ENCODE assay signal across 13 cellular contexts in the genomic region with DNA sequence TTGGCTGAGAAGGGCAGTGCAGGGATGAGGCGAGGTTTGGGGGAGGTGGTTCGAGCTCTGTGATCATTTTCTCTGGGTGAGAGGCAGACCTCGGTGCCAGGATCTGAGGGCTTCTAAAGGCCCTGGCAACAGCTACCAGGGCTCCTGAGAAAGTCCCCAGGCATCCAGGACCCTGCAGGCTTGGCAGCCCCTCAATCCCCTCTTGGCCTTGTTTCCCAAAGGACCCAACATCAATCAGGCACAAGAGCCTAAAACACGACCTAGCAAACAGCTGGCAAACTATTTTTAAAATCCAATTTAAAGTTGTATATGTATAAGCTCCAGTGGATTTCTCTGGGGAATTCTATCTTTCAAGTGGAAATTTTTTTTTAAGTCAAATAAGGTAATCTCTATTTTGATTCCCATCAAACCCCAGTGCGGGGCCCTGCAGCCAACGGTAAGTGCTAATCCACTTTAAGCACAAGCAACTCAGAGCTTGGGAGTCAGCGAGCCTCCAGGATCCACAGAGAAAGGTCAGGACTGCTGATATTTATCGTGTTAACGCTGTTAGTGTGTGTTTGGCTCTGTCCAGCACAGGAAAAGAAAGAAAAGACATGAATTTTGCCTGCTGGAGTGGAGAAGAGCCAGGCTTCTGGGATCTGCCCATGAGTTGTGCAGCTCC. TPM values are rescaled to one million over a fixed set of nuclear protein-coding genes. Genes with fewer than 3 reads are reported as not detected.
DNase-seq lines count a peak whose midpoint lies in the region; FAIRE-seq and TF ChIP-seq lines count a peak whose summit lies in the region.
"Had no signal": no experiment of that assay in that cellular context is flagged by ENCODE, and none has a peak within 500 bp of the region (broad histone marks: within the 10 kb centered on the region; RNA-seq: fewer than 3 reads in every experiment).

No MANE protein-coding gene starts in this region.

- no TSS peak for BruUV-seq in mammary epithelial cell (replicated peaks; lab: Mats Ljungman, UMichigan)

- H3K27me3 ChIP-seq in breast epithelium (no peaks in the 10 kb centered on the region), mammary epithelial cell (ENCODE audit: insufficient read depth, low read length) (no peaks in the 10 kb centered on the region), H1 (replicated peaks in 1 of 4; ENCODE audit: control insufficient read depth in 3 of 4, extremely low read depth in 1 of 4, insufficient read depth in 3 of 4, low read length in 3 of 4) (no peaks in the 10 kb centered on the region; a peak in 1 of 7 replicates), neural cell (ENCODE audit: insufficient read depth, low read depth, low read length) (no peaks in the 10 kb centered on the region)

- no peak overlapping the region for H3K56ac ChIP-seq in H1 (replicated peaks; ENCODE audit: insufficient read length, low read depth, low read length)

- no peak overlapping the region for H2BK120ac ChIP-seq in H1 (replicated peaks; ENCODE audit: low read depth, low read length)

- dilution Hi-C loops in mammary epithelial cell (cut with HindIII; ENCODE audit: low sequenced_read_pairs) = loop anchor here (5.0 kb wide), 1 partner anchor 112 kb away; the partner anchor contains the start of gene CAPG

- H2AFZ ChIP-seq in mammary epithelial cell (ENCODE audit: low read depth, low read length) (no peak overlapping the region), H1 (ENCODE audit: low read length) (peak overlapping the region; percentile 86), neural cell (ENCODE audit: low read depth, low read length) (no peak overlapping the region)

- in situ Hi-C loops in mammary epithelial cell (cut with MboI; ENCODE audit: low sequenced_read_pairs in 2 of 2) = no loop called here

- H3K23me2 ChIP-seq in H1 (ENCODE audit: low read depth, low read length) = no peaks in the 10 kb centered on the region

- no peak overlapping the region for H4K5ac ChIP-seq in H1 (ENCODE audit: insufficient read length, low read depth, low read length)

- TF ChIP-seq RAD21 in H1 (IDR thresholded peaks at IDR 0.05 in 1 of 2, conservative IDR thresholded peaks at IDR 0.05 in 1 of 2; ENCODE audit: low read depth in 2 of 2, low read length in 2 of 2) (no peak), neural cell (conservative IDR thresholded peaks at IDR 0.05) (no peak)

- H3K36me3 ChIP-seq in breast epithelium = no peaks in the 10 kb centered on the region
- H3K36me3 ChIP-seq in mammary epithelial cell (ENCODE audit: insufficient read depth, low read length) = no peaks in the 10 kb centered on the region
- H3K36me3 ChIP-seq in H1 (ENCODE audit: control insufficient read depth in 2 of 4, insufficient read depth in 4 of 4, low read length in 3 of 4) = no peaks in the 10 kb centered on the region
- H3K36me3 ChIP-seq in neural cell (ENCODE audit: insufficient read depth, low read length) = no peaks in the 10 kb centered on the region

- TF ChIP-seq POLR2A in breast epithelium (IDR thresholded peaks at IDR 0.05) (no peak), H1 (IDR thresholded peaks at IDR 0.05; ENCODE audit: control extremely low read depth in 1 of 2, low read depth in 2 of 2, low read length in 2 of 2) (no peak)

- H3K4me2 ChIP-seq in mammary epithelial cell (ENCODE audit: insufficient read depth, low read depth, low read length) (no peak overlapping the region), H1 (ENCODE audit: insufficient read depth in 1 of 2, low read depth in 2 of 2, low read length in 2 of 2) (no peak overlapping the region), neural cell (ENCODE audit: low read length) (no peak overlapping the region)

- no peak overlapping the region for H3K4me3 ChIP-seq in breast epithelium
- H3K4me3 ChIP-seq in mammary epithelial cell (replicated peaks in 1 of 3; ENCODE audit: insufficient read depth in 1 of 3, low read depth in 2 of 3, low read length in 3 of 3) = no peak overlapping the region
- no peak overlapping the region for H3K4me3 ChIP-seq in H1 (ENCODE audit: extremely low read depth in 1 of 4, insufficient read depth in 2 of 4, low read depth in 3 of 4, low read length in 4 of 4)
- no peak overlapping the region for H3K4me3 ChIP-seq in neural cell (ENCODE audit: low read length)
- H3K4me3 ChIP-seq: lung had no signal

- H3K18ac ChIP-seq in H1 (ENCODE audit: extremely low read depth, low read length) = no peak overlapping the region

- no peaks in the 10 kb centered on the region for H3F3A ChIP-seq in neural cell (ENCODE audit: insufficient read depth, low read length, poor library complexity, severe bottlenecking)

- H3K9me3 ChIP-seq in breast epithelium = no peaks in the 10 kb centered on the region
- H3K9me3 ChIP-seq in mammary epithelial cell (replicated peaks; ENCODE audit: insufficient read depth, low read length) = no peaks in the 10 kb centered on the region
- no peaks in the 10 kb centered on the region for H3K9me3 ChIP-seq in H1 (ENCODE audit: insufficient read depth in 2 of 2, low read depth in 1 of 2, low read length in 1 of 2)
- H3K9me3 ChIP-seq in neural cell (ENCODE audit: low read length) = no peaks in the 10 kb centered on the region

- no peak overlapping the region for H3K14ac ChIP-seq in H1 (ENCODE audit: insufficient read length)

- no peaks in the 10 kb centered on the region for H3K79me1 ChIP-seq in H1 (ENCODE audit: low read depth, low read length)

- H3K4me1 ChIP-seq in breast epithelium (peaks cover 0 to 7% of the 10 kb centered on the region in 2 donors), mammary epithelial cell (ENCODE audit: insufficient read depth, low read length) (no peaks in the 10 kb centered on the region), H1 (replicated peaks in 1 of 4; ENCODE audit: control insufficient read depth in 3 of 4, insufficient read depth in 4 of 4, low read length in 3 of 4) (peaks cover 5 to 12% (median 6%) of the 10 kb centered on the region in 4 experiments; a peak in 5 of 7 replicates)

- TF ChIP-seq EP300 in H1 (IDR thresholded peaks at IDR 0.05; ENCODE audit: borderline replicate concordance in 1 of 2, low read depth in 2 of 2, low read length in 2 of 2) (no peak), neural cell (conservative IDR thresholded peaks at IDR 0.05; ENCODE audit: poor library complexity, severe bottlenecking) (no peak)

- no peak overlapping the region for H2BK20ac ChIP-seq in H1 (ENCODE audit: low read length)

- TF ChIP-seq CTCF in breast epithelium (IDR thresholded peaks at IDR 0.05) (no peak), mammary epithelial cell (conservative IDR thresholded peaks at IDR 0.05 in 1 of 2, IDR thresholded peaks at IDR 0.05 in 1 of 2; ENCODE audit: extremely low read depth in 1 of 2, insufficient read depth in 1 of 2, low read depth in 1 of 2, low read length in 2 of 2) (no peak), H1 (IDR thresholded peaks at IDR 0.05; ENCODE audit: control extremely low read depth in 1 of 3, insufficient read depth in 1 of 3, low read depth in 1 of 3, low read length in 3 of 3) (no peak), neural cell (IDR thresholded peaks at IDR 0.05; ENCODE audit: poor library complexity, severe bottlenecking) (no peak)

- H2BK15ac ChIP-seq in H1 (ENCODE audit: low read length) = no peak overlapping the region

- POLR2A ChIA-PET in H1 (lab: Charles Lee; ENCODE audit: partially characterized antibody) = interaction anchor here (0.6 to 19.1 kb wide), 6 partner anchors 10 to 93 kb away, joined by 3 to 347 read pairs (median 3); partner anchors contain the start of gene MAT2A

- H2BK12ac ChIP-seq in H1 (ENCODE audit: low read depth, low read length) = no peak overlapping the region; the same call in 1 of the 2 replicates

- intact Hi-C loops in breast epithelium (cut with DNase I; ENCODE audit: low total_unique reads) (no loop called here), mammary epithelial cell (cut with micrococcal nuclease) (no loop called here)

- WGBS in mammary epithelial cell (ENCODE audit: low coverage, missing lambda C conversion rate) = 61% methylated on average over 9 of the region's 9 CpGs
- 89% methylated on average over 9 of the region's 9 CpGs; no CpG with 5 or more reads in 1 of the 2 experiments for WGBS in H1 (ENCODE audit: extremely low coverage in 1 of 2, insufficient coverage in 1 of 2, insufficient read length in 1 of 2, insufficient replicate concordance in 2 of 2, low coverage in 1 of 2, low lambda C conversion rate in 2 of 2, missing lambda C conversion rate in 1 of 2), 2 experiments

- no peak overlapping the region for H4K8ac ChIP-seq in H1 (ENCODE audit: extremely low read depth, insufficient read depth, low read length)

- DNase-seq in breast epithelium (ENCODE audit: low spot score in 2 of 2) = no peak
- no peak for DNase-seq in mammary epithelial cell
- DNase-seq in H1 (ENCODE audit: low read depth in 1 of 2, low spot score in 2 of 2) = no peak
- DNase-seq in activated gamma-delta T cell treated with Interleukin-2 at 50 U/mL for 16 hours = no peak
- no peak for DNase-seq in 8988T
- DNase-seq in HCEC 1CT = no peak
- DNase-seq in stimulated activated CD4-positive, alpha-beta T cell treated with anti-CD3 and anti-CD28 coated beads, Interleukin-12 subunit alpha, Interleukin-12 subunit beta, amount 100 ng/mL, for 4 hours = no peak
- DNase-seq: activated T-cell treated with anti-CD3 and anti-CD28 coated beads, Interleukin-2, amount 50 U/mL, for 72 hours; NCI-H2081; T-cell had no signal

- CTCF ChIA-PET in mammary epithelial cell (lab: Charles Lee; ENCODE audit: low non-redundant PET) = no interaction called here
- CTCF ChIA-PET in H1 (lab: Charles Lee; ENCODE audit: partially characterized antibody) = interaction anchor here (1.1 to 5.0 kb wide), 7 partner anchors 14 to 153 kb away, joined by 3 to 22 read pairs (median 3); partner anchors contain the start of gene MAT2A

- H4K91ac ChIP-seq in H1 (replicated peaks; ENCODE audit: insufficient read length, low read length) = no peak overlapping the region

- H3K27ac ChIP-seq in breast epithelium = peak overlapping the region; percentile 16 to 25
- H3K27ac ChIP-seq in mammary epithelial cell (ENCODE audit: insufficient read depth, low read depth, low read length) = no peak overlapping the region
- no peak overlapping the region for H3K27ac ChIP-seq in H1 (ENCODE audit: low read depth, low read length)
- H3K27ac ChIP-seq in neural cell (ENCODE audit: low read length) = no peak overlapping the region

- H3K23ac ChIP-seq in H1 (ENCODE audit: insufficient read length) = no peak overlapping the region

- H3K9ac ChIP-seq in mammary epithelial cell (ENCODE audit: insufficient read depth, low read length) (no peak overlapping the region), H1 (replicated peaks in 1 of 4; ENCODE audit: extremely low read depth in 1 of 4, low read depth in 3 of 4, low read length in 3 of 4) (no peak overlapping the region; a peak in 1 of 7 replicates), neural cell (ENCODE audit: low read length) (peak overlapping the region; percentile 15)

- no peaks in the 10 kb centered on the region for H3K79me2 ChIP-seq in mammary epithelial cell (ENCODE audit: insufficient read depth, low read length)
- H3K79me2 ChIP-seq in H1 (ENCODE audit: control insufficient read depth in 1 of 2, insufficient read depth in 2 of 2, low read length in 2 of 2) = no peaks in the 10 kb centered on the region
- H3K79me2 ChIP-seq in neural cell (replicated peaks; ENCODE audit: insufficient read depth, low read length) = no peaks in the 10 kb centered on the region

- no peak overlapping the region for H2AK5ac ChIP-seq in H1 (ENCODE audit: low read depth, low read length)

- FAIRE-seq in H1 (lab: Jason Lieb, UNC) = no peak
- FAIRE-seq: GM12891 had no signal

- H4K20me1 ChIP-seq in mammary epithelial cell (ENCODE audit: insufficient read depth, low read length) (no peaks in the 10 kb centered on the region), H1 (replicated peaks in 1 of 2; ENCODE audit: control insufficient read depth in 1 of 2, insufficient read depth in 2 of 2, low read length in 2 of 2) (no peaks in the 10 kb centered on the region), neural cell (ENCODE audit: insufficient read depth) (no peaks in the 10 kb centered on the region)

- H3K4ac ChIP-seq in H1 (replicated peaks; ENCODE audit: insufficient read length, low read depth, low read length) = no peak overlapping the region

- H2BK5ac ChIP-seq in H1 (ENCODE audit: low read depth, low read length) = no peak overlapping the region

- H3K9me2 ChIP-seq in neural cell (ENCODE audit: insufficient read depth, low read length) = no peaks in the 10 kb centered on the region

RNA-seq across cellular contexts. Expression of gene MAT2A, which starts 14.9 kb away (rescaled TPM):
- total RNA-seq in breast epithelium (100 to 1,000 TPM; 180 to 263 (median 236) TPM), mammary epithelial cell (100 to 1,000 TPM; 213 to 257 TPM)
- polyA plus RNA-seq in mammary epithelial cell (279 TPM), H1 (2011; rRNA removed) (186 and 255 TPM in 2 replicates), neural cell (230 and 233 TPM in 2 replicates)
- polyA minus RNA-seq in mammary epithelial cell (256 TPM), neural cell (126 and 143 TPM in 2 replicates)
- total RNA-seq in H1 (2021; fragmentation: NEBNext Ultra II Directional; extraction: Animal tissue kit (Norgen Biotek cat#: 25700)) = 297 and 307 TPM in 2 replicates
- polyA plus RNA-seq in H1 (2011; cell fraction: cytosol; rRNA removed) = 348 TPM
- 3,575 TPM for polyA plus RNA-seq in H1 (2011; cell fraction: nucleus; rRNA removed)
- 250 to 348 TPM (median 292 TPM) in 4 replicates for polyA plus RNA-seq in H1 (2012, experiment 1 of 2)
- 74.6 TPM for polyA plus RNA-seq in H1 (2012, experiment 2 of 2)
- 311 TPM for polyA plus RNA-seq in H1 (2013, experiment 1 of 2)
- polyA plus RNA-seq in H1 (2013, experiment 2 of 2) = 287 TPM
- 323 and 621 TPM in 2 replicates for polyA minus RNA-seq in H1 (2011; rRNA and poly(A)+ RNA removed)
- 306 TPM for polyA minus RNA-seq in H1 (2011; cell fraction: cytosol; rRNA and poly(A)+ RNA removed)
- polyA minus RNA-seq in H1 (2011; cell fraction: nucleus; rRNA and poly(A)+ RNA removed) = 781 TPM

RNA-seq across cellular contexts. Expression of gene GGCX, which starts 37.3 kb away (rescaled TPM):
- 10 to 100 TPM; 26.7 to 35.1 (median 31.8) TPM for total RNA-seq in breast epithelium
- 10 to 100 TPM; 42.7 to 43.3 TPM for total RNA-seq in mammary epithelial cell
- polyA plus RNA-seq in mammary epithelial cell = 42.4 TPM
- 59.1 TPM for polyA minus RNA-seq in mammary epithelial cell
- 33.8 and 36.1 TPM in 2 replicates for total RNA-seq in H1 (2021; fragmentation: NEBNext Ultra II Directional; extraction: Animal tissue kit (Norgen Biotek cat#: 25700))
- 29.4 and 47.8 TPM in 2 replicates for polyA plus RNA-seq in H1 (2011; rRNA removed)
- 34.9 TPM for polyA plus RNA-seq in H1 (2011; cell fraction: cytosol; rRNA removed)
- polyA plus RNA-seq in H1 (2011; cell fraction: nucleus; rRNA removed) = 40.6 TPM
- polyA plus RNA-seq in H1 (2012, experiment 1 of 2) = 26.7 to 32.0 TPM (median 29.0 TPM) in 4 replicates
- polyA plus RNA-seq in H1 (2012, experiment 2 of 2) = 31.1 TPM
- 34.0 TPM for polyA plus RNA-seq in H1 (2013, experiment 1 of 2)
- 33.7 TPM for polyA plus RNA-seq in H1 (2013, experiment 2 of 2)
- polyA minus RNA-seq in H1 (2011; rRNA and poly(A)+ RNA removed) = 57.4 and 67.9 TPM in 2 replicates
- 19.6 TPM for polyA minus RNA-seq in H1 (2011; cell fraction: cytosol; rRNA and poly(A)+ RNA removed)
- 45.0 TPM for polyA minus RNA-seq in H1 (2011; cell fraction: nucleus; rRNA and poly(A)+ RNA removed)
- 33.9 and 41.4 TPM in 2 replicates for polyA plus RNA-seq in neural cell
- polyA minus RNA-seq in neural cell = 25.1 and 25.2 TPM in 2 replicates

RNA-seq across cellular contexts. Expression of gene VAMP8, which starts 53.4 kb away (rescaled TPM):
- total RNA-seq in breast epithelium = 100 to 1,000 TPM in 1 of 3 donors, 10 to 100 TPM in 2; 23.2 to 127 (median 55.7) TPM
- 100 to 1,000 TPM in 1 of 2 donors, 10 to 100 TPM in 1; 94.0 to 166 TPM for total RNA-seq in mammary epithelial cell
- polyA plus RNA-seq in mammary epithelial cell = 327 TPM
- polyA minus RNA-seq in mammary epithelial cell = 42.7 TPM
- total RNA-seq in H1 (2021; fragmentation: NEBNext Ultra II Directional; extraction: Animal tissue kit (Norgen Biotek cat#: 25700)) = 34.4 and 38.1 TPM in 2 replicates
- polyA plus RNA-seq in H1 (2011; rRNA removed) = 55.2 and 69.7 TPM in 2 replicates
- polyA plus RNA-seq in H1 (2011; cell fraction: cytosol; rRNA removed) = 60.1 TPM
- polyA plus RNA-seq in H1 (2011; cell fraction: nucleus; rRNA removed) = 18.0 TPM
- 47.6 to 56.1 TPM (median 49.2 TPM) in 4 replicates for polyA plus RNA-seq in H1 (2012, experiment 1 of 2)
- polyA plus RNA-seq in H1 (2012, experiment 2 of 2) = 57.3 TPM
- 59.3 TPM for polyA plus RNA-seq in H1 (2013, experiment 1 of 2)
- 60.5 TPM for polyA plus RNA-seq in H1 (2013, experiment 2 of 2)
- 11.0 and 15.1 TPM in 2 replicates for polyA minus RNA-seq in H1 (2011; rRNA and poly(A)+ RNA removed)
- 6.2 TPM for polyA minus RNA-seq in H1 (2011; cell fraction: cytosol; rRNA and poly(A)+ RNA removed)
- 5.6 TPM for polyA minus RNA-seq in H1 (2011; cell fraction: nucleus; rRNA and poly(A)+ RNA removed)
- polyA plus RNA-seq in neural cell = not detected in 2 replicates
- polyA minus RNA-seq in neural cell = not detected in 2 replicates

Comparison
In these comparisons a context has a peak if more than half of its experiments do, and no peak if none do; other contexts are left out.
1. H3K27ac ChIP-seq: peak in breast epithelium (2 of 2); none in mammary epithelial cell (single experiment), H1 (single experiment) and neural cell (single experiment).